Comparison of ENCODE assay signal across 8 cellular contexts in the genomic region with DNA sequence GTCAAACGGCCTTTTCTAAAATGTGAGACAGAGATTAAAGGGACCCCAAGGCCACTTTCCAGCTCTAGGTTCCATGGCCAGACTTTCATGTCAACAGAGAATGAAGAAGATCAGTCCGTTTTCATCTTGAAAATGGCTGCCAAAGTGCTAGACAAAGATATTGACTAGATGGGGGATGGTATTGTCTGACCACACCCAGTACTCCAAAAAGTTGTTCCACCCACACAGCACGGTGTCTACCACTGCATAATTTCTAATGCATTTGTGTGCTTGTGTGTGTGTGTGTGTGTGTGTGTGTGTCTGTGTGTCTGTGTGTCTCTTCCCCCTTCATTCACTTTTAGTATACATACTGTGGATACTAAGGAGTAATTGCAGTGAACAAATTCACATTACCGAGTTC. TPM values are rescaled to one million over a fixed set of nuclear protein-coding genes. Genes with fewer than 3 reads are reported as not detected.
DNase-seq lines count a peak whose midpoint lies in the region; ATAC-seq, FAIRE-seq and TF ChIP-seq lines count a peak whose summit lies in the region.

No MANE protein-coding gene starts in this region.

- no peaks in the 10 kb centered on the region for H3K27me3 ChIP-seq in stomach smooth muscle (ENCODE audit: control insufficient read depth in 1 of 2, insufficient read depth in 2 of 2, low read length in 2 of 2)

- no peaks in the 10 kb centered on the region for H3K9me3 ChIP-seq in kidney (ENCODE audit: control insufficient read depth in 1 of 2, low read length in 2 of 2)
- H3K9me3 ChIP-seq in stomach smooth muscle (ENCODE audit: control insufficient read depth in 2 of 2, low read length in 2 of 2), result no peaks in the 10 kb centered on the region

- H3K4me3 ChIP-seq in kidney (ENCODE audit: low read length in 2 of 2) (peak overlapping the region; percentile 63 to 65), stomach smooth muscle (ENCODE audit: low read length in 2 of 2) (peak overlapping the region; percentile 94 to 99)

- H3K27me3 Mint-ChIP-seq in brain, result peaks cover 5% of the 10 kb centered on the region
- peaks cover 25% of the 10 kb centered on the region for H3K27me3 Mint-ChIP-seq in activated CD4-positive, alpha-beta T cell treated with anti-CD3 and anti-CD28 coated beads for 36 hours

- peak overlapping the region in 4 of 5 experiments; percentile 35 to 91 (median 88) for H3K27ac Mint-ChIP-seq in brain
- no peak overlapping the region for H3K27ac Mint-ChIP-seq in activated CD4-positive, alpha-beta T cell treated with anti-CD3 and anti-CD28 coated beads for 36 hours

- H3K36me3 Mint-ChIP-seq in brain, result peaks cover 6% of the 10 kb centered on the region
- no peaks in the 10 kb centered on the region for H3K36me3 Mint-ChIP-seq in activated CD4-positive, alpha-beta T cell treated with anti-CD3 and anti-CD28 coated beads for 36 hours (ENCODE audit: low read depth)

- H3K36me3 ChIP-seq in kidney (ENCODE audit: control insufficient read depth in 1 of 2, insufficient read depth in 2 of 2, low read length in 2 of 2) (no peaks in the 10 kb centered on the region), stomach smooth muscle (ENCODE audit: control insufficient read depth in 2 of 2, insufficient read depth in 2 of 2, low read length in 2 of 2) (peaks cover 11 to 13% of the 10 kb centered on the region in 2 donors)

- H3K4me1 Mint-ChIP-seq in brain, result peaks cover 58% of the 10 kb centered on the region
- H3K4me1 Mint-ChIP-seq in activated CD4-positive, alpha-beta T cell treated with anti-CD3 and anti-CD28 coated beads for 36 hours, result peaks cover 8% of the 10 kb centered on the region

- H3K9ac ChIP-seq in kidney (ENCODE audit: low read length in 2 of 2) (peak overlapping the region in 1 of 2 donors; percentile 29), stomach smooth muscle (ENCODE audit: low read length in 2 of 2) (peak overlapping the region; percentile 80 to 95)

- no peak for FAIRE-seq in kidney (lab: Jason Lieb, UNC)

- H3K27ac ChIP-seq in kidney (ENCODE audit: low read depth in 2 of 2, low read length in 2 of 2) (peak overlapping the region in 1 of 2 donors; percentile 45), stomach smooth muscle (ENCODE audit: low read length) (peak overlapping the region; percentile 95)

- ATAC-seq in GM19023 (IDR thresholded peaks at IDR 0.05; ENCODE audit: unreplicated experiment), result no peak
- no peak for ATAC-seq in activated CD4-positive, alpha-beta T cell treated with anti-CD3 and anti-CD28 coated beads for 36 hours

- CTCF ChIA-PET in activated CD4-positive, alpha-beta T cell treated with anti-CD3 and anti-CD28 coated beads for 36 hours (lab: Charles Lee), result interaction anchor here (1.6 kb wide), 1 partner anchor 19 kb away, joined by 3 read pairs; no protein-coding TSS in a partner anchor

- H3K9me3 Mint-ChIP-seq in brain, result no peaks in the 10 kb centered on the region
- no peaks in the 10 kb centered on the region for H3K9me3 Mint-ChIP-seq in activated CD4-positive, alpha-beta T cell treated with anti-CD3 and anti-CD28 coated beads for 36 hours (ENCODE audit: low read depth)

- DNase-seq in HS-5 (ENCODE audit: low read depth) (peak; percentile 18), kidney (no peak), GM10266 (ENCODE audit: extremely low spot score) (no peak), NCI-H524 treated with DMSO at 0.1 percent for 48 hours (lab: John Stamatoyannopoulos, UW) (no peak)
- DNase-seq in activated CD4-positive, alpha-beta T cell treated with anti-CD3 and anti-CD28 coated beads for 36 hours, result no peak

- intact Hi-C loops in kidney (cut with DNase I), result loop anchor here (5.0 kb wide), 1 partner anchor 104 kb away; no protein-coding TSS in a partner anchor
- intact Hi-C loops in activated CD4-positive, alpha-beta T cell treated with anti-CD3 and anti-CD28 coated beads for 36 hours (cut with DNase I, micrococcal nuclease), result loop anchor here (5.0 to 10.0 kb wide), 7 partner anchors 109 to 1151 kb away; no protein-coding TSS in a partner anchor

- peak overlapping the region in 3 of 5 experiments; percentile 78 to 96 (median 91) for H3K4me3 Mint-ChIP-seq in brain
- no peak overlapping the region for H3K4me3 Mint-ChIP-seq in activated CD4-positive, alpha-beta T cell treated with anti-CD3 and anti-CD28 coated beads for 36 hours

- no peak for TF ChIP-seq CTCF in brain (conservative IDR thresholded peaks at IDR 0.05)
- TF ChIP-seq CTCF in kidney (IDR thresholded peaks at IDR 0.05; ENCODE audit: borderline replicate concordance, extremely low read depth, insufficient read depth), result no peak
- TF ChIP-seq CTCF in GM10266 (IDR thresholded peaks at IDR 0.05; ENCODE audit: control insufficient read depth, insufficient read depth, low read depth, missing control alignments), result no peak

- POLR2A ChIA-PET in activated CD4-positive, alpha-beta T cell treated with anti-CD3 and anti-CD28 coated beads for 36 hours (lab: Charles Lee), result no interaction called here

- H3K4me1 ChIP-seq in kidney (ENCODE audit: control insufficient read depth in 1 of 2, insufficient read depth in 1 of 2, low read depth in 1 of 2, low read length in 2 of 2) (peaks cover 0 to 7% of the 10 kb centered on the region in 2 donors), stomach smooth muscle (ENCODE audit: control insufficient read depth, insufficient read depth, low read length) (peaks cover 22% of the 10 kb centered on the region)

RNA-seq across cellular contexts. Expression of gene COL1A2, which starts 1.3 kb away (rescaled TPM):
- polyA plus RNA-seq in brain (ENCODE audit: insufficient read depth, low read depth, low replicate concordance), result 36.7 TPM
- 149 TPM for total RNA-seq in kidney
- 51.4 TPM for polyA plus RNA-seq in kidney (ENCODE audit: insufficient read depth, low read depth, low replicate concordance)
- total RNA-seq in activated CD4-positive, alpha-beta T cell treated with anti-CD3 and anti-CD28 coated beads for 36 hours, result under 1 TPM; 0.11 to 0.19 TPM

Comparison
In these comparisons a context has a peak if more than half of its experiments do, and no peak if none do; other contexts are left out.
1. RNA of gene COL1A2, which starts 1.3 kb away (total RNA-seq): 149 TPM in kidney (single experiment); 0.11 to 0.19 TPM in activated CD4-positive, alpha-beta T cell treated with anti-CD3 and anti-CD28 coated beads for 36 hours; every median in the first group is over 100 times any median in the second.